10 cellular contexts compared by ENCODE assay signal in genomic region chr3:13528217-13528801, GRCh38. TPM values are rescaled to one million over a fixed set of nuclear protein-coding genes. Genes with fewer than 3 reads are reported as not detected.
DNase-seq lines count a peak whose midpoint lies in the region; ATAC-seq, FAIRE-seq and TF ChIP-seq lines count a peak whose summit lies in the region.
"Had no signal": no experiment of that assay in that cellular context is flagged by ENCODE, and none has a peak within 500 bp of the region (broad histone marks: within the 10 kb centered on the region; RNA-seq: fewer than 3 reads in every experiment).

No MANE protein-coding gene starts in this region.

- intact Hi-C loops in GM12878 (cut with micrococcal nuclease; ENCODE audit: unreplicated experiment) (no loop called here), kidney (cut with DNase I) (no loop called here)

- no peaks in the 10 kb centered on the region for H3K4me1 ChIP-seq in GM12878 (ENCODE audit: control insufficient read depth, insufficient read depth, low read length)
- no peaks in the 10 kb centered on the region for H3K4me1 ChIP-seq in kidney (ENCODE audit: control insufficient read depth in 1 of 2, insufficient read depth in 1 of 2, low read depth in 1 of 2, low read length in 2 of 2)

- DNase-seq in COLO668 (lab: John Stamatoyannopoulos, UW; ENCODE audit: unreplicated experiment): peak; percentile 1
- no peak for DNase-seq in HL-60 (ENCODE audit: low read depth in 1 of 2, low spot score in 1 of 2)
- DNase-seq in GM12878 (ENCODE audit: low read depth, low spot score): no peak
- peak; percentile 37 for DNase-seq in kidney
- no peak for DNase-seq in hippocampal formation (lab: John Stamatoyannopoulos, UW)
- DNase-seq in NOMO-1 (lab: John Stamatoyannopoulos, UW; ENCODE audit: unreplicated experiment in 2 of 2): no peak
- DNase-seq: activated naive CD8-positive, alpha-beta T cell treated with anti-CD3 and anti-CD28 coated beads for 36 hours; T1000 had no signal

- in situ Hi-C loops in GM12878 (cut with MboI): no loop called here

- no peaks in the 10 kb centered on the region for H4K20me1 ChIP-seq in GM12878 (ENCODE audit: control insufficient read depth, insufficient read depth)

- TF ChIP-seq POLR2A in GM12878 (IDR thresholded peaks at IDR 0.05; ENCODE audit: low read depth, low read length): no peak

- TF ChIP-seq EP300 in GM12878 (IDR thresholded peaks at IDR 0.05; ENCODE audit: borderline replicate concordance in 1 of 2, control insufficient read depth in 1 of 2, low read depth in 2 of 2, low read length in 2 of 2): no peak

- no peak for TF ChIP-seq RAD21 in GM12878 (IDR thresholded peaks at IDR 0.05; ENCODE audit: insufficient read depth, low read depth, low read length)

- RAD21 ChIA-PET in GM12878 (lab: Charles Lee; ENCODE audit: unreplicated experiment): no interaction called here

- WGBS in GM12878 (ENCODE audit: insufficient coverage, insufficient replicate concordance, low lambda C conversion rate, missing lambda C conversion rate): 38% methylated on average over 9 of the region's 10 CpGs

- no TSS peak for BruUV-seq in GM12878 (replicated peaks; lab: Mats Ljungman, UMichigan)

- CTCF ChIA-PET in GM12878 (lab: Yijun Ruan, JAX): interaction anchor here (0.7 kb wide), 1 partner anchor 1253 kb away, joined by 3 read pairs; no protein-coding TSS in a partner anchor

- no peak overlapping the region for H3K4me2 ChIP-seq in GM12878 (ENCODE audit: control insufficient read depth, insufficient read depth)

- H3K9me3 ChIP-seq in GM12878 (replicated peaks; ENCODE audit: control insufficient read depth, insufficient read depth, low read length): no peaks in the 10 kb centered on the region; the same call in 2 of the 3 replicates
- H3K9me3 ChIP-seq in kidney (ENCODE audit: control insufficient read depth in 1 of 2, low read length in 2 of 2): no peaks in the 10 kb centered on the region

- H3K27ac ChIP-seq in HL-60 (replicated peaks) (no peak overlapping the region), GM12878 (ENCODE audit: control insufficient read depth, insufficient read depth) (no peak overlapping the region), kidney (ENCODE audit: low read depth in 2 of 2, low read length in 2 of 2) (no peak overlapping the region)

- ATAC-seq in GM12878 (peak; percentile 55), GM18907 (IDR thresholded peaks at IDR 0.05; ENCODE audit: unreplicated experiment) (no peak), HG03521 (IDR thresholded peaks at IDR 0.05; ENCODE audit: unreplicated experiment) (no peak)

- SMC1A ChIA-PET in GM12878 (lab: Charles Lee; ENCODE audit: uncharacterized antibody, unreplicated experiment): no interaction called here

- no peak overlapping the region for H3K4me3 ChIP-seq in HL-60 (replicated peaks; ENCODE audit: insufficient read depth, low read length)
- H3K4me3 ChIP-seq in GM12878: no peak overlapping the region
- H3K4me3 ChIP-seq in kidney (ENCODE audit: low read length in 2 of 2): no peak overlapping the region

- peak; percentile 16 for TF ChIP-seq CTCF in HL-60 (IDR thresholded peaks at IDR 0.05; ENCODE audit: insufficient read depth, low read length)
- TF ChIP-seq CTCF in GM12878 (IDR thresholded peaks at IDR 0.05 in 2 of 3, conservative IDR thresholded peaks at IDR 0.05 in 1 of 3; ENCODE audit: control insufficient read depth in 2 of 3, extremely low read depth in 1 of 3, insufficient read depth in 1 of 3, low read depth in 3 of 3, low read length in 3 of 3): no peak
- no peak for TF ChIP-seq CTCF in kidney (IDR thresholded peaks at IDR 0.05; ENCODE audit: borderline replicate concordance, extremely low read depth, insufficient read depth)

- POLR2A ChIA-PET in GM12878 (lab: Charles Lee): interaction anchor here (0.6 kb wide), 1 partner anchor 42 kb away, joined by 4 read pairs; no protein-coding TSS in a partner anchor

- H3K9ac ChIP-seq in GM12878 (ENCODE audit: control insufficient read depth, insufficient read depth, low read length) (no peak overlapping the region), kidney (ENCODE audit: low read length in 2 of 2) (no peak overlapping the region)

- FAIRE-seq in GM12878 (lab: Jason Lieb, UNC): no peak
- no peak for FAIRE-seq in kidney (lab: Jason Lieb, UNC)

- no peaks in the 10 kb centered on the region for H3K79me2 ChIP-seq in GM12878 (ENCODE audit: control insufficient read depth, insufficient read depth, low read length)

- H3K36me3 ChIP-seq in GM12878 (ENCODE audit: control insufficient read depth in 2 of 2, insufficient read depth in 2 of 2, low read length in 1 of 2) (no peaks in the 10 kb centered on the region), kidney (ENCODE audit: control insufficient read depth in 1 of 2, insufficient read depth in 2 of 2, low read length in 2 of 2) (no peaks in the 10 kb centered on the region)

- H3K27me3 ChIP-seq in HL-60 (ENCODE audit: insufficient read depth, poor library complexity, severe bottlenecking) (no peaks in the 10 kb centered on the region), GM12878 (replicated peaks in 1 of 2; ENCODE audit: control insufficient read depth in 2 of 2, insufficient read depth in 2 of 2, low read length in 1 of 2) (peaks cover 1 to 2% of the 10 kb centered on the region in 2 experiments; a peak in 2 of 4 replicates)

- H2AFZ ChIP-seq in GM12878 (ENCODE audit: control insufficient read depth, low read depth, low read length): no peak overlapping the region

TF ChIP-seq in GM12878, 131 proteins besides CTCF, POLR2A, EP300 and RAD21 (continues in another document):
- TF ChIP-seq POLR2AphosphoS5 (IDR thresholded peaks at IDR 0.05; ENCODE audit: low read length) (no peak), ZNF207 (IDR thresholded peaks at IDR 0.05; ENCODE audit: borderline replicate concordance) (no peak), SMARCA5 (IDR thresholded peaks at IDR 0.05) (no peak), RBBP5 (conservative IDR thresholded peaks at IDR 0.05) (no peak), NR2F1 (conservative IDR thresholded peaks at IDR 0.05) (no peak), NRF1 (conservative IDR thresholded peaks at IDR 0.05; ENCODE audit: low read depth, low read length) (no peak), EED (IDR thresholded peaks at IDR 0.05; ENCODE audit: low read depth) (no peak), MTA2 (IDR thresholded peaks at IDR 0.05; ENCODE audit: low read depth) (no peak), HDGF (IDR thresholded peaks at IDR 0.05) (no peak), KDM1A (IDR thresholded peaks at IDR 0.05; ENCODE audit: borderline replicate concordance) (no peak), CBX5 (IDR thresholded peaks at IDR 0.05; ENCODE audit: low read depth) (no peak), CHD2 (IDR thresholded peaks at IDR 0.05; ENCODE audit: borderline replicate concordance, low read depth, low read length) (no peak), NFIC (IDR thresholded peaks at IDR 0.05; ENCODE audit: low read depth, low read length) (no peak)

RNA-seq across cellular contexts. Expression of gene FBLN2, which starts 20.6 kb away (rescaled TPM):
- total RNA-seq in GM12878 (2013; cell fraction: nucleolus; rRNA removed): not detected in 2 replicates
- total RNA-seq in GM12878 (2014; rRNA removed): 0.11 TPM in 2 replicates
- total RNA-seq in GM12878 (2014; rRNA removed; fragmentation: Illumina TruSeq; extraction: Trizol): 0.13 TPM in 1 of 2 replicates, not detected in the other
- total RNA-seq in GM12878 (2021): 0.27 and 0.41 TPM in 2 replicates
- polyA plus RNA-seq in GM12878 (2011; ENCODE audit: low read depth): 0.14 TPM
- 0.03 and 0.04 TPM in 2 replicates for polyA plus RNA-seq in GM12878 (2011; rRNA removed)
- 0.03 and 0.06 TPM in 2 replicates for polyA plus RNA-seq in GM12878 (2011; cell fraction: cytosol; rRNA removed)
- polyA plus RNA-seq in GM12878 (2011; cell fraction: nucleus; rRNA removed): 0.04 and 0.06 TPM in 2 replicates
- 0.12 and 0.32 TPM in 2 replicates for polyA plus RNA-seq in GM12878 (2012)
- 0.10 TPM in 1 of 2 replicates, not detected in the other for polyA plus RNA-seq in GM12878 (2014; fragmentation: Illumina TruSeq; extraction: Trizol)
- polyA plus RNA-seq in GM12878 (2014; fragmentation: Nextera tagmentation; extraction: Ambion mirVana): not detected
- polyA plus RNA-seq in GM12878 (2014; rRNA removed): 0.22 and 0.37 TPM in 2 replicates
- polyA plus RNA-seq in GM12878 (2016; fragmentation: Nextera tagmentation; extraction: Ambion mirVana): under 1 TPM; 0.03 to 0.39 TPM
- polyA minus RNA-seq in GM12878 (2011; rRNA and poly(A)+ RNA removed): not detected in 2 replicates
- polyA minus RNA-seq in GM12878 (2011; cell fraction: cytosol; rRNA and poly(A)+ RNA removed): not detected in 2 replicates
- not detected in 2 replicates for polyA minus RNA-seq in GM12878 (2011; cell fraction: nucleus; rRNA and poly(A)+ RNA removed)
- total RNA-seq in kidney: 43.4 TPM
- polyA plus RNA-seq in kidney (ENCODE audit: insufficient read depth, low read depth, low replicate concordance): 3.2 TPM

RNA-seq across cellular contexts. Expression of gene HDAC11, which starts 48.2 kb away (rescaled TPM):
- 0.42 and 0.54 TPM in 2 replicates for total RNA-seq in GM12878 (2013; cell fraction: nucleolus; rRNA removed)
- total RNA-seq in GM12878 (2014; rRNA removed) (0.16 and 0.62 TPM in 2 replicates), GM12878 (2014; rRNA removed; fragmentation: Illumina TruSeq; extraction: Trizol) (0.14 and 0.22 TPM in 2 replicates), GM12878 (2021) (0.33 and 0.80 TPM in 2 replicates), kidney (28.3 TPM)
- polyA plus RNA-seq in GM12878 (2011; ENCODE audit: low read depth): 0.89 TPM
- polyA plus RNA-seq in GM12878 (2011; rRNA removed) (0.73 and 0.75 TPM in 2 replicates), GM12878 (2014; fragmentation: Illumina TruSeq; extraction: Trizol) (0.07 TPM in 1 of 2 replicates, not detected in the other), GM12878 (2014; fragmentation: Nextera tagmentation; extraction: Ambion mirVana) (under 1 TPM in 1 of 2 experiments, not detected in 1; 0.04 TPM), GM12878 (2014; rRNA removed) (0.11 and 0.76 TPM in 2 replicates), GM12878 (2016; fragmentation: Nextera tagmentation; extraction: Ambion mirVana) (under 1 TPM; 0.11 to 0.13 TPM), kidney (ENCODE audit: insufficient read depth, low read depth, low replicate concordance) (43.7 TPM)
- 1.1 and 1.2 TPM in 2 replicates for polyA plus RNA-seq in GM12878 (2011; cell fraction: cytosol; rRNA removed)
- 0.66 and 1.2 TPM in 2 replicates for polyA plus RNA-seq in GM12878 (2011; cell fraction: nucleus; rRNA removed)
- polyA plus RNA-seq in GM12878 (2012): 0.95 and 1.7 TPM in 2 replicates
- 0.66 and 1.2 TPM in 2 replicates for polyA minus RNA-seq in GM12878 (2011; rRNA and poly(A)+ RNA removed)
- polyA minus RNA-seq in GM12878 (2011; cell fraction: cytosol; rRNA and poly(A)+ RNA removed): not detected in 2 replicates
- 0.60 and 0.86 TPM in 2 replicates for polyA minus RNA-seq in GM12878 (2011; cell fraction: nucleus; rRNA and poly(A)+ RNA removed)

Comparison
In these comparisons a context has a peak if more than half of its experiments do, and no peak if none do; other contexts are left out.
1. DNase-seq: peak in COLO668 (single experiment) and kidney (single experiment); none in HL-60 (0 of 2), GM12878 (single experiment), hippocampal formation (0 of 2) and NOMO-1 (0 of 2).
2. RNA of gene FBLN2, which starts 20.6 kb away (total RNA-seq): 43.4 TPM in kidney (single experiment); 0.11 to 0.41 TPM in GM12878; every median in the first group is over 10 times any median in the second.
3. RNA of gene HDAC11, which starts 48.2 kb away (total RNA-seq): 28.3 TPM in kidney (single experiment); 0.14 to 0.80 TPM in GM12878; every median in the first group is over 10 times any median in the second.